Comparison of ENCODE assay signal across 22 cellular contexts in genomic region chrX:2483398-2483797, GRCh38.
"Had no signal": no experiment of that assay in that cellular context is flagged by ENCODE, and none has a peak within 500 bp of the region (broad histone marks: within the 10 kb centered on the region; RNA-seq: fewer than 3 reads in every experiment).

No MANE protein-coding gene starts in this region.

- H3K27me3 Mint-ChIP-seq: activated CD4-positive, alpha-beta T cell treated with anti-CD3 and anti-CD28 coated beads, Interleukin-2, amount 10 ng/mL, durations not matched to agents 24 days and 14 days; activated naive CD8-positive, alpha-beta T cell treated with anti-CD3 and anti-CD28 coated beads for 36 hours; central memory CD8-positive, alpha-beta T cell had no signal

- H3K9ac ChIP-seq: parathyroid adenoma had no signal

- H3K4me1 ChIP-seq: left lung, parathyroid adenoma had no signal

- H2AFZ ChIP-seq: parathyroid adenoma had no signal

- H3K9me3 ChIP-seq: esophagus muscularis mucosa, left lung, transverse colon had no signal

- H3K27ac ChIP-seq: parathyroid adenoma had no signal

- H3K4me3 ChIP-seq: left lung, transverse colon had no signal

- ATAC-seq: activated T-cell treated with anti-CD3 and anti-CD28 coated beads, Interleukin-2, amount 50 U/mL, for 72 hours had no signal

- DNase-seq: activated CD4-positive, alpha-beta T cell treated with anti-CD3 and anti-CD28 coated beads, Interleukin-2, amount 10 ng/mL, durations not matched to agents 24 days and 14 days; activated CD4-positive, CD25-positive, alpha-beta regulatory T cell; activated CD8-positive, alpha-beta memory T cell treated with anti-CD3 and anti-CD28 coated beads, Interleukin-2, amount 50 U/mL, for 48 hours; activated naive CD8-positive, alpha-beta T cell treated with anti-CD3 and anti-CD28 coated beads for 36 hours; activated T-cell treated with anti-CD3 and anti-CD28 coated beads, Interleukin-2, amount 50 U/mL, for 72 hours; amygdala; brain microvascular endothelial cell; cortex of kidney; effector CD4-positive, alpha-beta T cell; hippocampal formation; kidney; retina; stimulated activated CD4-positive, alpha-beta T cell treated with anti-CD3 and anti-CD28 coated beads, Interleukin-15, amount 100 ng/mL, for 24 hours; stimulated activated CD4-positive, alpha-beta T cell treated with anti-CD3 and anti-CD28 coated beads, Interleukin-4, amount 100 ng/mL, for 24 hours; stimulated activated naive CD4-positive, alpha-beta T cell treated with Interleukin-2 at 50 U/mL for 16 hours; substantia nigra; T-helper 2 cell; transverse colon had no signal

- H3K4me3 Mint-ChIP-seq: activated CD4-positive, alpha-beta T cell treated with anti-CD3 and anti-CD28 coated beads, Interleukin-2, amount 10 ng/mL, durations not matched to agents 24 days and 14 days; activated naive CD8-positive, alpha-beta T cell treated with anti-CD3 and anti-CD28 coated beads for 36 hours; activated T-cell treated with anti-CD3 and anti-CD28 coated beads, Interleukin-2, amount 50 U/mL, for 72 hours; central memory CD8-positive, alpha-beta T cell had no signal

- H3K27me3 ChIP-seq: brain microvascular endothelial cell, esophagus muscularis mucosa, left lung, transverse colon had no signal

- H3K4me1 Mint-ChIP-seq: activated CD4-positive, alpha-beta T cell treated with anti-CD3 and anti-CD28 coated beads, Interleukin-2, amount 10 ng/mL, durations not matched to agents 24 days and 14 days; activated naive CD8-positive, alpha-beta T cell treated with anti-CD3 and anti-CD28 coated beads for 36 hours had no signal

- H3K27ac Mint-ChIP-seq: activated CD4-positive, alpha-beta T cell treated with anti-CD3 and anti-CD28 coated beads, Interleukin-2, amount 10 ng/mL, durations not matched to agents 24 days and 14 days; activated naive CD8-positive, alpha-beta T cell treated with anti-CD3 and anti-CD28 coated beads for 36 hours; activated T-cell treated with anti-CD3 and anti-CD28 coated beads, Interleukin-2, amount 50 U/mL, for 72 hours had no signal
